ENCODE assay signal across 12 cellular contexts in genomic region chr1:234618726-234619049, GRCh38. TPM values are rescaled to one million over a fixed set of nuclear protein-coding genes. Genes with fewer than 3 reads are reported as not detected.
DNase-seq lines count a peak whose midpoint lies in the region; ATAC-seq and TF ChIP-seq lines count a peak whose summit lies in the region.
"Had no signal": no experiment of that assay in that cellular context is flagged by ENCODE, and none has a peak within 500 bp of the region (broad histone marks: within the 10 kb centered on the region; RNA-seq: fewer than 3 reads in every experiment).

No MANE protein-coding gene starts in this region.

- H3K27ac ChIP-seq in GM23338 (ENCODE audit: low read depth) = peak overlapping the region; percentile 56
- H3K27ac ChIP-seq in WERI-Rb-1 = peak overlapping the region; percentile 73
- H3K27ac ChIP-seq in iPS-20b (ENCODE audit: low read length) = no peak overlapping the region
- peak overlapping the region; percentile 48 to 65 (median 62) for H3K27ac ChIP-seq in gastrocnemius medialis
- H3K27ac ChIP-seq: SK-N-MC had no signal

- no peaks in the 10 kb centered on the region for H3F3A ChIP-seq in GM23338 (replicated peaks; ENCODE audit: low read depth)

- POLR2A ChIA-PET in activated CD4-positive, alpha-beta T cell treated with anti-CD3 and anti-CD28 coated beads, Interleukin-2, amount 10 ng/mL, durations not matched to agents 7 days and 5 days (lab: Charles Lee) = no interaction called here

- DNase-seq in GM23338 (ENCODE audit: low spot score) = no peak
- no peak for DNase-seq in WERI-Rb-1
- DNase-seq in gastrocnemius medialis = no peak
- DNase-seq in T-helper 1 cell = no peak
- DNase-seq in activated CD4-positive, alpha-beta T cell treated with anti-CD3 and anti-CD28 coated beads, Interleukin-2, amount 10 ng/mL, durations not matched to agents 7 days and 5 days = no peak
- DNase-seq: activated CD4-positive, alpha-beta T cell treated with anti-CD3 and anti-CD28 coated beads, Interleukin-2, amount 10 ng/mL, durations not matched to agents 24 days and 14 days; CD8-positive, alpha-beta memory T cell had no signal

- no peak for TF ChIP-seq POLR2A in gastrocnemius medialis (IDR thresholded peaks at IDR 0.05)

- CTCF ChIA-PET in activated CD4-positive, alpha-beta T cell treated with anti-CD3 and anti-CD28 coated beads, Interleukin-2, amount 10 ng/mL, durations not matched to agents 7 days and 5 days (lab: Charles Lee) = interaction anchor here (1.5 to 1.9 kb wide), 2 partner anchors 21 to 26 kb away, joined by 3 to 5 read pairs; no protein-coding TSS in a partner anchor

- in situ Hi-C loops in gastrocnemius medialis (cut with MboI; ENCODE audit: low sequenced_read_pairs in 4 of 4) = loop anchor here in 3 of 4 donors (10.0 to 25.0 kb wide), 3 partner anchors 124 to 376 kb away; no protein-coding TSS in a partner anchor

- H3K4me1 ChIP-seq in GM23338 (ENCODE audit: insufficient read depth) = peaks cover 29% of the 10 kb centered on the region
- H3K4me1 ChIP-seq in iPS-20b (ENCODE audit: insufficient read depth, low read length) = peaks cover 28% of the 10 kb centered on the region
- peaks cover 38 to 56% of the 10 kb centered on the region in 2 donors for H3K4me1 ChIP-seq in gastrocnemius medialis

- peaks cover 3% of the 10 kb centered on the region for H3K27me3 Mint-ChIP-seq in GM23338 (ENCODE audit: insufficient read depth, low read depth, poor library complexity)
- H3K27me3 Mint-ChIP-seq in activated CD4-positive, alpha-beta T cell treated with anti-CD3 and anti-CD28 coated beads, Interleukin-2, amount 10 ng/mL, durations not matched to agents 7 days and 5 days = no peaks in the 10 kb centered on the region
- H3K27me3 Mint-ChIP-seq: activated CD4-positive, alpha-beta T cell treated with anti-CD3 and anti-CD28 coated beads, Interleukin-2, amount 10 ng/mL, durations not matched to agents 24 days and 14 days had no signal

- peak overlapping the region; percentile 70; the same call in 1 of the 2 replicates for H3K9ac ChIP-seq in iPS-20b (ENCODE audit: low read depth, low read length)

- H3K4me3 ChIP-seq in GM23338 (no peak overlapping the region), WERI-Rb-1 (ENCODE audit: low read depth, low read length) (no peak overlapping the region), iPS-20b (ENCODE audit: low read length) (no peak overlapping the region), gastrocnemius medialis (no peak overlapping the region)
- H3K4me3 ChIP-seq: SK-N-MC had no signal

- no peaks in the 10 kb centered on the region for H4K20me1 ChIP-seq in GM23338 (replicated peaks; ENCODE audit: insufficient read depth)

- H3K4me3 Mint-ChIP-seq in GM23338 = no peak overlapping the region
- no peak overlapping the region for H3K4me3 Mint-ChIP-seq in activated CD4-positive, alpha-beta T cell treated with anti-CD3 and anti-CD28 coated beads, Interleukin-2, amount 10 ng/mL, durations not matched to agents 7 days and 5 days
- H3K4me3 Mint-ChIP-seq: activated CD4-positive, alpha-beta T cell treated with anti-CD3 and anti-CD28 coated beads, Interleukin-2, amount 10 ng/mL, durations not matched to agents 24 days and 14 days had no signal

- no peaks in the 10 kb centered on the region for H3K27me3 ChIP-seq in GM23338 (ENCODE audit: insufficient read depth)
- no peaks in the 10 kb centered on the region for H3K27me3 ChIP-seq in WERI-Rb-1 (ENCODE audit: insufficient read depth, low read depth, severe bottlenecking)
- no peaks in the 10 kb centered on the region for H3K27me3 ChIP-seq in iPS-20b (ENCODE audit: insufficient read depth, low read length)
- H3K27me3 ChIP-seq in gastrocnemius medialis = no peaks in the 10 kb centered on the region

- H3K79me2 ChIP-seq in GM23338 (replicated peaks; ENCODE audit: insufficient read depth) = no peaks in the 10 kb centered on the region

- H3K36me3 ChIP-seq in GM23338 (ENCODE audit: insufficient read depth) (no peaks in the 10 kb centered on the region), WERI-Rb-1 (no peaks in the 10 kb centered on the region), iPS-20b (ENCODE audit: insufficient read depth, low read depth, low read length) (no peaks in the 10 kb centered on the region), gastrocnemius medialis (no peaks in the 10 kb centered on the region)

- H3K9me2 ChIP-seq in GM23338 (ENCODE audit: insufficient read depth) = no peaks in the 10 kb centered on the region

- TF ChIP-seq CTCF in GM23338 (conservative IDR thresholded peaks at IDR 0.05; ENCODE audit: low read depth in 2 of 2) = no peak
- TF ChIP-seq CTCF in WERI-Rb-1 (IDR thresholded peaks at IDR 0.05; ENCODE audit: low read depth, low read length) = no peak
- no peak for TF ChIP-seq CTCF in gastrocnemius medialis (IDR thresholded peaks at IDR 0.05 in 4 of 5, conservative IDR thresholded peaks at IDR 0.05 in 1 of 5)

- H3K27ac Mint-ChIP-seq in GM23338 = peak overlapping the region; percentile 84
- no peak overlapping the region for H3K27ac Mint-ChIP-seq in activated CD4-positive, alpha-beta T cell treated with anti-CD3 and anti-CD28 coated beads, Interleukin-2, amount 10 ng/mL, durations not matched to agents 7 days and 5 days
- H3K27ac Mint-ChIP-seq: activated CD4-positive, alpha-beta T cell treated with anti-CD3 and anti-CD28 coated beads, Interleukin-2, amount 10 ng/mL, durations not matched to agents 24 days and 14 days; activated naive CD4-positive, alpha-beta T cell treated with anti-CD3 and anti-CD28 coated beads, Interleukin-2, amount 50 U/mL, for 72 hours; CD8-positive, alpha-beta memory T cell had no signal

- H3K4me1 Mint-ChIP-seq in GM23338 = peaks cover 45% of the 10 kb centered on the region
- peaks cover 19% of the 10 kb centered on the region for H3K4me1 Mint-ChIP-seq in activated CD4-positive, alpha-beta T cell treated with anti-CD3 and anti-CD28 coated beads, Interleukin-2, amount 10 ng/mL, durations not matched to agents 7 days and 5 days

- intact Hi-C loops in gastrocnemius medialis (cut with DNase I; ENCODE audit: low total_unique reads) = no loop called here

- H3K9me3 Mint-ChIP-seq in GM23338 = no peaks in the 10 kb centered on the region
- no peaks in the 10 kb centered on the region for H3K9me3 Mint-ChIP-seq in activated CD4-positive, alpha-beta T cell treated with anti-CD3 and anti-CD28 coated beads, Interleukin-2, amount 10 ng/mL, durations not matched to agents 7 days and 5 days
- H3K9me3 Mint-ChIP-seq: activated CD4-positive, alpha-beta T cell treated with anti-CD3 and anti-CD28 coated beads, Interleukin-2, amount 10 ng/mL, durations not matched to agents 24 days and 14 days; activated naive CD4-positive, alpha-beta T cell treated with anti-CD3 and anti-CD28 coated beads, Interleukin-2, amount 50 U/mL, for 72 hours; CD8-positive, alpha-beta memory T cell had no signal

- H3K9me3 ChIP-seq in WERI-Rb-1 (ENCODE audit: severe bottlenecking) (no peaks in the 10 kb centered on the region), iPS-20b (ENCODE audit: insufficient read depth, low read depth, low read length) (no peaks in the 10 kb centered on the region), gastrocnemius medialis (no peaks in the 10 kb centered on the region)

- no peak for ATAC-seq in GM23338
- peak in 1 of 2 donors; percentile 6 for ATAC-seq in gastrocnemius medialis
- no peak for ATAC-seq in HG02642 (IDR thresholded peaks at IDR 0.05; ENCODE audit: poor library complexity, unreplicated experiment)
- no peak for ATAC-seq in HG03280 (IDR thresholded peaks at IDR 0.05; ENCODE audit: unreplicated experiment)
- ATAC-seq: activated naive CD4-positive, alpha-beta T cell treated with anti-CD3 and anti-CD28 coated beads, Interleukin-2, amount 50 U/mL, for 72 hours had no signal

- H2AFZ ChIP-seq in GM23338 = no peak overlapping the region

- H3K36me3 Mint-ChIP-seq in GM23338 (ENCODE audit: low read depth) = no peaks in the 10 kb centered on the region
- no peaks in the 10 kb centered on the region for H3K36me3 Mint-ChIP-seq in activated CD4-positive, alpha-beta T cell treated with anti-CD3 and anti-CD28 coated beads, Interleukin-2, amount 10 ng/mL, durations not matched to agents 7 days and 5 days (ENCODE audit: low read depth)
- H3K36me3 Mint-ChIP-seq: activated naive CD4-positive, alpha-beta T cell treated with anti-CD3 and anti-CD28 coated beads, Interleukin-2, amount 50 U/mL, for 72 hours; CD8-positive, alpha-beta memory T cell had no signal

- no peak overlapping the region for H3K4me2 ChIP-seq in GM23338

TF ChIP-seq in GM23338, 12 proteins besides CTCF, POLR2A, EP300 and RAD21 (continues in another document):
- TF ChIP-seq NANOG (IDR thresholded peaks at IDR 0.05; ENCODE audit: borderline replicate concordance) (no peak), ZNF331 (CRISPR knock-in tag; IDR thresholded peaks at IDR 0.05; ENCODE audit: low read depth) (no peak), EZH2phosphoT487 (IDR thresholded peaks at IDR 0.05; ENCODE audit: unreplicated experiment) (no peak), CREB1 (CRISPR knock-in tag; IDR thresholded peaks at IDR 0.05; ENCODE audit: low read depth) (no peak), EZH2 (IDR thresholded peaks at IDR 0.05; ENCODE audit: low read depth, unreplicated experiment) (no peak)

RNA-seq across cellular contexts. Expression of gene IRF2BP2, which starts 8.7 kb away (rescaled TPM):
- 62.4 and 62.9 TPM in 2 replicates for total RNA-seq in GM23338 (2014; rRNA removed; shearing (Covaris generic))
- 19.4 and 21.5 TPM in 2 replicates for polyA plus RNA-seq in GM23338 (2016; fragmentation: Nextera tagmentation; extraction: Ambion mirVana)
- total RNA-seq in gastrocnemius medialis = 10 to 100 TPM; 32.2 to 92.0 (median 52.2) TPM
- 10 to 100 TPM; 83.0 to 95.0 TPM for total RNA-seq in activated CD4-positive, alpha-beta T cell treated with anti-CD3 and anti-CD28 coated beads, Interleukin-2, amount 10 ng/mL, durations not matched to agents 7 days and 5 days
